In genomic region chr13:79775830-79776229, GRCh38 we compare ENCODE assay signal across 8 cellular contexts.
DNase-seq lines count a peak whose midpoint lies in the region; ATAC-seq and TF ChIP-seq lines count a peak whose summit lies in the region.

No MANE protein-coding gene starts in this region.

- POLR2A ChIA-PET in AG04449 (lab: Yijun Ruan, JAX) = no interaction called here

- no peak overlapping the region for H3K4me3 ChIP-seq in AG04449 (ENCODE audit: low read depth, low read length)

- CTCF ChIA-PET in AG04449 (lab: Yijun Ruan, JAX) = interaction anchor here (0.7 to 4.4 kb wide), 14 partner anchors 9 to 589 kb away, joined by 3 to 30 read pairs (median 4); partner anchors contain the start of gene SPRY2

- ATAC-seq in GM18519 (IDR thresholded peaks at IDR 0.05; ENCODE audit: low FRiP score, unreplicated experiment) (peak; percentile 34), HG03457 (IDR thresholded peaks at IDR 0.05; ENCODE audit: unreplicated experiment) (no peak), GM21737 (IDR thresholded peaks at IDR 0.05; ENCODE audit: unreplicated experiment) (no peak), HG03354 (IDR thresholded peaks at IDR 0.05; ENCODE audit: poor library complexity, severe bottlenecking, unreplicated experiment) (no peak)

- DNase-seq in AG04449 (ENCODE audit: low read depth, low spot score) (no peak), NCI-H226 (peak; percentile 35), cerebellum (ENCODE audit: low spot score) (peak; percentile 60), lung microvascular endothelial cell (ENCODE audit: low read depth in 2 of 2) (peak; percentile 88 to 91)

- peak; percentile 55 for TF ChIP-seq CTCF in AG04449 (IDR thresholded peaks at IDR 0.05; ENCODE audit: insufficient read depth, low read length, missing control alignments)
